ENCODE assay signal across 1 cellular context in the genomic region with DNA sequence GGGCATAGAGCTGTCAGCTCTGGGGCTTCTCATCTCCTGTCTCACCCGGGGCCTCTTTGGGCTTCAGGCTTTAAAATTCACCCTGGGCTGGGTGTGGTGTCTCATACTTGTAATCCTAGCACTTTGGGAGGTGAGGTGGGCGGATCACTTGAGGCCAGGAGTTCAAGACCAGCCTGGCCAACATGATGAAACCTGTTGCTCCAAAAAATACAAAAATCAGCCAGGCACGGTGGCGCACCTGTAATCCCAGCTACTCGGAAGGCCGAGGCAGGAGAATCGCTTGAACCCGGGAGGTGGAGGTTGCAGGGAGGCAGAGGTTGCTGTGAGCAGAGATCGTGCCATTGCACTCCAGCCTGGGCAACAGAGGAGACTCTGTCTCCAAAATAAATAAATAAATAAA. TPM values are rescaled to one million over a fixed set of nuclear protein-coding genes. Genes with fewer than 3 reads are reported as not detected.
"Had no signal": no experiment of that assay in that cellular context is flagged by ENCODE, and none has a peak within 500 bp of the region (broad histone marks: within the 10 kb centered on the region; RNA-seq: fewer than 3 reads in every experiment).

No MANE protein-coding gene starts in this region.

RNA-seq across cellular contexts. Expression of gene ATP1A3, which starts 46.5 kb away (rescaled TPM):
- total RNA-seq: MCF 10A had no signal
